In genomic region chr7:33128990-33129805, GRCh38 we compare ENCODE assay signal across 8 cellular contexts. TPM values are rescaled to one million over a fixed set of nuclear protein-coding genes. Genes with fewer than 3 reads are reported as not detected.
DNase-seq lines count a peak whose midpoint lies in the region; ATAC-seq and TF ChIP-seq lines count a peak whose summit lies in the region.

Gene BBS9 (plus strand): TSS chr7:33129564. CDS start chr7:33146253, 16,689 bp downstream.

- peak; percentile 99 for ATAC-seq in GM21619 (IDR thresholded peaks at IDR 0.05; ENCODE audit: unreplicated experiment)

- no peak for TF ChIP-seq EP300 in Ishikawa (IDR thresholded peaks at IDR 0.05; ENCODE audit: borderline replicate concordance)

- peak; percentile 56 for TF ChIP-seq POLR2A in erythroblast (IDR thresholded peaks at IDR 0.05; ENCODE audit: low read length)

- DNase-seq in DMS53 treated with DMSO at 0.1 percent for 48 hours (lab: John Stamatoyannopoulos, UW; ENCODE audit: unreplicated experiment) (peak; percentile 97), OCI-M2 (lab: John Stamatoyannopoulos, UW; ENCODE audit: unreplicated experiment) (peak; percentile 70), erythroblast (lab: John Stamatoyannopoulos, UW) (peak; percentile 96 to 98), mucosa of gallbladder (ENCODE audit: low spot score) (peak; percentile 93)
- DNase-seq in activated T-cell treated with anti-CD3 and anti-CD28 coated beads, Interleukin-2, amount 50 U/mL, for 1 hour, result peak; percentile 90
- peak; percentile 88 for DNase-seq in stimulated activated CD8-positive, alpha-beta memory T cell treated with anti-CD3 and anti-CD28 coated beads, Interleukin-4, amount 100 ng/mL, for 24 hours (ENCODE audit: low read depth)

- no peak for TF ChIP-seq RAD21 in Ishikawa (IDR thresholded peaks at IDR 0.05; ENCODE audit: low read depth)

TF ChIP-seq in Ishikawa, 13 proteins besides CTCF, POLR2A, EP300 and RAD21:
- TF ChIP-seq TCF12 (IDR thresholded peaks at IDR 0.05; ENCODE audit: low read depth) (peak; percentile 40; the same call in 1 of the 2 replicates), CEBPB (IDR thresholded peaks at IDR 0.05) (no peak), TAF1 (IDR thresholded peaks at IDR 0.05; ENCODE audit: low read depth) (peak; percentile 23; the same call in 1 of the 2 replicates), MAX (IDR thresholded peaks at IDR 0.05) (peak; percentile 37; the same call in 1 of the 2 replicates), REST (IDR thresholded peaks at IDR 0.05; ENCODE audit: low read depth) (no peak), YY1 (IDR thresholded peaks at IDR 0.05; ENCODE audit: low read depth) (peak; percentile 76), NFIC (IDR thresholded peaks at IDR 0.05) (no peak), CREB1 (IDR thresholded peaks at IDR 0.05; ENCODE audit: low read depth) (peak; percentile 33; the same call in 1 of the 2 replicates), USF1 (IDR thresholded peaks at IDR 0.05) (peak; percentile 84), ZBTB7A (IDR thresholded peaks at IDR 0.05; ENCODE audit: low read depth) (0 out of 2 replicates have a peak, but pooled peaks have one; percentile 26), FOXM1 (IDR thresholded peaks at IDR 0.05; ENCODE audit: borderline replicate concordance, low read depth) (no peak), EGR1 (IDR thresholded peaks at IDR 0.05) (no peak), TEAD4 (IDR thresholded peaks at IDR 0.05) (no peak)

RNA-seq across cellular contexts. Expression of gene BBS9, which starts in this region (rescaled TPM):
- total RNA-seq in mucosa of gallbladder, result 24.3 TPM

Comparison
In these comparisons a context has a peak if more than half of its experiments do, and no peak if none do; other contexts are left out.
1. Peak in every context shown above with its lines: DNase-seq and ATAC-seq.